In the genomic region with DNA sequence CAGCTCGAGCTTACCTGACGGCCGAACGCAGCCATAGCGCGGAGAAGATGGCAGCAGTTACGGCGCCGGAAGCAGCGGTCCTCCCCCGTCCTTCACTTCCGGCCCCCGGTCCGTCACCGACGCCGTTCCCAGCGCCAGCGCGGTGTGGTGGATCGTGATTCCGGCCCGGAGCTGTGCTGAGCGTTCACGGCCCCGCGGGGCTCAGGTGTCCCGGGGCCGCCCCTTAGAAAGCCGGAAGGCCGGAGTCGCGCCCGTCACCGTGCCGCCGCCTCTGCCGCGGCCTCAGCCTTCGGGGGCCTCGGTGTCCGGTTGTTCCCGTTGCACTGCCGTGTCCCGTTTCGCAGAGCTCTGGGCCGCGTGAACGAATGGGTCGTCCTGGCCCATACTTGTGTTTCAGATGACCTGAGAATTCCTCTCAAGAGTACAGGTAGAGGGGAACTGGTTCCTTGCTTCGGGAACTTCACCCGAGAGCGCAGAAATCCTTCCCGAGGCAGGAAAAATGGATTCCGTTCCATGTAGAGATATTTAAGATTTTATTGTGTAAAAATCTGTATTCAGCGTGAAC, we compare ENCODE assay signal across 1 cellular context.
TF ChIP-seq lines count a peak whose summit lies in the region.

A gene with protein sequence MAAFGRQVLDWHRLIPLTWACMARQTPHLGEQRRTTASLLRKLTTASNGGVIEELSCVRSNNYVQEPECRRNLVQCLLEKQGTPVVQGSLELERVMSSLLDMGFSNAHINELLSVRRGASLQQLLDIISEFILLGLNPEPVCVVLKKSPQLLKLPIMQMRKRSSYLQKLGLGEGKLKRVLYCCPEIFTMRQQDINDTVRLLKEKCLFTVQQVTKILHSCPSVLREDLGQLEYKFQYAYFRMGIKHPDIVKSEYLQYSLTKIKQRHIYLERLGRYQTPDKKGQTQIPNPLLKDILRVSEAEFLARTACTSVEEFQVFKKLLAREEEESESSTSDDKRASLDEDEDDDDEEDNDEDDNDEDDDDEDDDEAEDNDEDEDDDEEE (minus strand): TSS at position 49 of the 565 bp plus-strand sequence. CDS start 14 bp downstream, at position 35.

TF ChIP-seq in HepG2, 621 proteins besides CTCF, POLR2A, EP300 and RAD21 (continued from another document and continues in another):
- TF ChIP-seq CBX2 (IDR thresholded peaks at IDR 0.05; ENCODE audit: low read depth, low read length): no peak; the same call in 1 of the 2 replicates
- peak; percentile 96; the same call in 1 of the 2 replicates for TF ChIP-seq CBX2 (CRISPR knock-in tag; IDR thresholded peaks at IDR 0.05; ENCODE audit: low read depth)
- peak; percentile 95 for TF ChIP-seq ZNF317 (CRISPR knock-in tag; IDR thresholded peaks at IDR 0.05)
- peak; percentile 99 for TF ChIP-seq ASH2L (IDR thresholded peaks at IDR 0.05; ENCODE audit: insufficient read length, low read depth, low read length)
- TF ChIP-seq, protein P1, sequence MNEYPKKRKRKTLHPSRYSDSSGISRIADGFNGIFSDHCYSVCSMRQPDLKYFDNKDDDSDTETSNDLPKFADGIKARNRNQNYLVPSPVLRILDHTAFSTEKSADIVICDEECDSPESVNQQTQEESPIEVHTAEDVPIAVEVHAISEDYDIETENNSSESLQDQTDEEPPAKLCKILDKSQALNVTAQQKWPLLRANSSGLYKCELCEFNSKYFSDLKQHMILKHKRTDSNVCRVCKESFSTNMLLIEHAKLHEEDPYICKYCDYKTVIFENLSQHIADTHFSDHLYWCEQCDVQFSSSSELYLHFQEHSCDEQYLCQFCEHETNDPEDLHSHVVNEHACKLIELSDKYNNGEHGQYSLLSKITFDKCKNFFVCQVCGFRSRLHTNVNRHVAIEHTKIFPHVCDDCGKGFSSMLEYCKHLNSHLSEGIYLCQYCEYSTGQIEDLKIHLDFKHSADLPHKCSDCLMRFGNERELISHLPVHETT (CRISPR knock-in tag; conservative IDR thresholded peaks at IDR 0.05): peak; percentile 100
- TF ChIP-seq MTA1 (CRISPR knock-in tag; IDR thresholded peaks at IDR 0.05; ENCODE audit: borderline replicate concordance): peak; percentile 99
- TF ChIP-seq, protein P2, sequence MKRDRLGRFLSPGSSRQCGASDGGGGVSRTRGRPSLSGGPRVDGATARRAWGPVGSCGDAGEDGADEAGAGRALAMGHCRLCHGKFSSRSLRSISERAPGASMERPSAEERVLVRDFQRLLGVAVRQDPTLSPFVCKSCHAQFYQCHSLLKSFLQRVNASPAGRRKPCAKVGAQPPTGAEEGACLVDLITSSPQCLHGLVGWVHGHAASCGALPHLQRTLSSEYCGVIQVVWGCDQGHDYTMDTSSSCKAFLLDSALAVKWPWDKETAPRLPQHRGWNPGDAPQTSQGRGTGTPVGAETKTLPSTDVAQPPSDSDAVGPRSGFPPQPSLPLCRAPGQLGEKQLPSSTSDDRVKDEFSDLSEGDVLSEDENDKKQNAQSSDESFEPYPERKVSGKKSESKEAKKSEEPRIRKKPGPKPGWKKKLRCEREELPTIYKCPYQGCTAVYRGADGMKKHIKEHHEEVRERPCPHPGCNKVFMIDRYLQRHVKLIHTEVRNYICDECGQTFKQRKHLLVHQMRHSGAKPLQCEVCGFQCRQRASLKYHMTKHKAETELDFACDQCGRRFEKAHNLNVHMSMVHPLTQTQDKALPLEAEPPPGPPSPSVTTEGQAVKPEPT (CRISPR knock-in tag; IDR thresholded peaks at IDR 0.05; ENCODE audit: low read depth): 0 out of 2 replicates have a peak, but pooled peaks have one; percentile 89
- TF ChIP-seq ZNF564 (CRISPR knock-in tag; IDR thresholded peaks at IDR 0.05): peak; percentile 99
- TF ChIP-seq U2AF2 (IDR thresholded peaks at IDR 0.05; ENCODE audit: low read depth, low read length): no peak
- peak; percentile 94; the same call in 1 of the 2 replicates for TF ChIP-seq ZNF891 (CRISPR knock-in tag; IDR thresholded peaks at IDR 0.05)
- TF ChIP-seq TRIM24 (CRISPR knock-in tag; IDR thresholded peaks at IDR 0.05): 0 out of 2 replicates have a peak, but pooled peaks have one; percentile 64
- TF ChIP-seq ZNF484 (CRISPR knock-in tag; IDR thresholded peaks at IDR 0.05; ENCODE audit: borderline replicate concordance, low read depth): peak; percentile 66; the same call in 1 of the 2 replicates
- peak; percentile 79 for TF ChIP-seq TBL1XR1 (IDR thresholded peaks at IDR 0.05; ENCODE audit: borderline replicate concordance, low read length, partially characterized antibody)
- TF ChIP-seq SP4 (CRISPR knock-in tag; IDR thresholded peaks at IDR 0.05): peak; percentile 98
- peak; percentile 100 for TF ChIP-seq HDAC2 (CRISPR knock-in tag; IDR thresholded peaks at IDR 0.05)
- peak; percentile 97 for TF ChIP-seq ZNF343 (CRISPR knock-in tag; IDR thresholded peaks at IDR 0.05)
- TF ChIP-seq, protein P3, sequence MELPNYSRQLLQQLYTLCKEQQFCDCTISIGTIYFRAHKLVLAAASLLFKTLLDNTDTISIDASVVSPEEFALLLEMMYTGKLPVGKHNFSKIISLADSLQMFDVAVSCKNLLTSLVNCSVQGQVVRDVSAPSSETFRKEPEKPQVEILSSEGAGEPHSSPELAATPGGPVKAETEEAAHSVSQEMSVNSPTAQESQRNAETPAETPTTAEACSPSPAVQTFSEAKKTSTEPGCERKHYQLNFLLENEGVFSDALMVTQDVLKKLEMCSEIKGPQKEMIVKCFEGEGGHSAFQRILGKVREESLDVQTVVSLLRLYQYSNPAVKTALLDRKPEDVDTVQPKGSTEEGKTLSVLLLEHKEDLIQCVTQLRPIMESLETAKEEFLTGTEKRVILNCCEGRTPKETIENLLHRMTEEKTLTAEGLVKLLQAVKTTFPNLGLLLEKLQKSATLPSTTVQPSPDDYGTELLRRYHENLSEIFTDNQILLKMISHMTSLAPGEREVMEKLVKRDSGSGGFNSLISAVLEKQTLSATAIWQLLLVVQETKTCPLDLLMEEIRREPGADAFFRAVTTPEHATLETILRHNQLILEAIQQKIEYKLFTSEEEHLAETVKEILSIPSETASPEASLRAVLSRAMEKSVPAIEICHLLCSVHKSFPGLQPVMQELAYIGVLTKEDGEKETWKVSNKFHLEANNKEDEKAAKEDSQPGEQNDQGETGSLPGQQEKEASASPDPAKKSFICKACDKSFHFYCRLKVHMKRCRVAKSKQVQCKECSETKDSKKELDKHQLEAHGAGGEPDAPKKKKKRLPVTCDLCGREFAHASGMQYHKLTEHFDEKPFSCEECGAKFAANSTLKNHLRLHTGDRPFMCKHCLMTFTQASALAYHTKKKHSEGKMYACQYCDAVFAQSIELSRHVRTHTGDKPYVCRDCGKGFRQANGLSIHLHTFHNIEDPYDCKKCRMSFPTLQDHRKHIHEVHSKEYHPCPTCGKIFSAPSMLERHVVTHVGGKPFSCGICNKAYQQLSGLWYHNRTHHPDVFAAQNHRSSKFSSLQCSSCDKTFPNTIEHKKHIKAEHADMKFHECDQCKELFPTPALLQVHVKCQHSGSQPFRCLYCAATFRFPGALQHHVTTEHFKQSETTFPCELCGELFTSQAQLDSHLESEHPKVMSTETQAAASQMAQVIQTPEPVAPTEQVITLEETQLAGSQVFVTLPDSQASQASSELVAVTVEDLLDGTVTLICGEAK (IDR thresholded peaks at IDR 0.05): peak; percentile 98
- TF ChIP-seq, protein P3 (CRISPR knock-in tag; IDR thresholded peaks at IDR 0.05): peak; percentile 94
- TF ChIP-seq NFYB (CRISPR knock-in tag; IDR thresholded peaks at IDR 0.05): peak; percentile 55
- TF ChIP-seq ARHGAP35 (CRISPR knock-in tag; IDR thresholded peaks at IDR 0.05; ENCODE audit: borderline replicate concordance): peak; percentile 98
- peak; percentile 62; the same call in 1 of the 2 replicates for TF ChIP-seq ARNTL (CRISPR knock-in tag; IDR thresholded peaks at IDR 0.05)
- TF ChIP-seq ZFP90 (CRISPR knock-in tag; IDR thresholded peaks at IDR 0.05; ENCODE audit: borderline replicate concordance): peak; percentile 97
- peak; percentile 93 for TF ChIP-seq PHF21A (CRISPR knock-in tag; IDR thresholded peaks at IDR 0.05)
- TF ChIP-seq, protein P4, sequence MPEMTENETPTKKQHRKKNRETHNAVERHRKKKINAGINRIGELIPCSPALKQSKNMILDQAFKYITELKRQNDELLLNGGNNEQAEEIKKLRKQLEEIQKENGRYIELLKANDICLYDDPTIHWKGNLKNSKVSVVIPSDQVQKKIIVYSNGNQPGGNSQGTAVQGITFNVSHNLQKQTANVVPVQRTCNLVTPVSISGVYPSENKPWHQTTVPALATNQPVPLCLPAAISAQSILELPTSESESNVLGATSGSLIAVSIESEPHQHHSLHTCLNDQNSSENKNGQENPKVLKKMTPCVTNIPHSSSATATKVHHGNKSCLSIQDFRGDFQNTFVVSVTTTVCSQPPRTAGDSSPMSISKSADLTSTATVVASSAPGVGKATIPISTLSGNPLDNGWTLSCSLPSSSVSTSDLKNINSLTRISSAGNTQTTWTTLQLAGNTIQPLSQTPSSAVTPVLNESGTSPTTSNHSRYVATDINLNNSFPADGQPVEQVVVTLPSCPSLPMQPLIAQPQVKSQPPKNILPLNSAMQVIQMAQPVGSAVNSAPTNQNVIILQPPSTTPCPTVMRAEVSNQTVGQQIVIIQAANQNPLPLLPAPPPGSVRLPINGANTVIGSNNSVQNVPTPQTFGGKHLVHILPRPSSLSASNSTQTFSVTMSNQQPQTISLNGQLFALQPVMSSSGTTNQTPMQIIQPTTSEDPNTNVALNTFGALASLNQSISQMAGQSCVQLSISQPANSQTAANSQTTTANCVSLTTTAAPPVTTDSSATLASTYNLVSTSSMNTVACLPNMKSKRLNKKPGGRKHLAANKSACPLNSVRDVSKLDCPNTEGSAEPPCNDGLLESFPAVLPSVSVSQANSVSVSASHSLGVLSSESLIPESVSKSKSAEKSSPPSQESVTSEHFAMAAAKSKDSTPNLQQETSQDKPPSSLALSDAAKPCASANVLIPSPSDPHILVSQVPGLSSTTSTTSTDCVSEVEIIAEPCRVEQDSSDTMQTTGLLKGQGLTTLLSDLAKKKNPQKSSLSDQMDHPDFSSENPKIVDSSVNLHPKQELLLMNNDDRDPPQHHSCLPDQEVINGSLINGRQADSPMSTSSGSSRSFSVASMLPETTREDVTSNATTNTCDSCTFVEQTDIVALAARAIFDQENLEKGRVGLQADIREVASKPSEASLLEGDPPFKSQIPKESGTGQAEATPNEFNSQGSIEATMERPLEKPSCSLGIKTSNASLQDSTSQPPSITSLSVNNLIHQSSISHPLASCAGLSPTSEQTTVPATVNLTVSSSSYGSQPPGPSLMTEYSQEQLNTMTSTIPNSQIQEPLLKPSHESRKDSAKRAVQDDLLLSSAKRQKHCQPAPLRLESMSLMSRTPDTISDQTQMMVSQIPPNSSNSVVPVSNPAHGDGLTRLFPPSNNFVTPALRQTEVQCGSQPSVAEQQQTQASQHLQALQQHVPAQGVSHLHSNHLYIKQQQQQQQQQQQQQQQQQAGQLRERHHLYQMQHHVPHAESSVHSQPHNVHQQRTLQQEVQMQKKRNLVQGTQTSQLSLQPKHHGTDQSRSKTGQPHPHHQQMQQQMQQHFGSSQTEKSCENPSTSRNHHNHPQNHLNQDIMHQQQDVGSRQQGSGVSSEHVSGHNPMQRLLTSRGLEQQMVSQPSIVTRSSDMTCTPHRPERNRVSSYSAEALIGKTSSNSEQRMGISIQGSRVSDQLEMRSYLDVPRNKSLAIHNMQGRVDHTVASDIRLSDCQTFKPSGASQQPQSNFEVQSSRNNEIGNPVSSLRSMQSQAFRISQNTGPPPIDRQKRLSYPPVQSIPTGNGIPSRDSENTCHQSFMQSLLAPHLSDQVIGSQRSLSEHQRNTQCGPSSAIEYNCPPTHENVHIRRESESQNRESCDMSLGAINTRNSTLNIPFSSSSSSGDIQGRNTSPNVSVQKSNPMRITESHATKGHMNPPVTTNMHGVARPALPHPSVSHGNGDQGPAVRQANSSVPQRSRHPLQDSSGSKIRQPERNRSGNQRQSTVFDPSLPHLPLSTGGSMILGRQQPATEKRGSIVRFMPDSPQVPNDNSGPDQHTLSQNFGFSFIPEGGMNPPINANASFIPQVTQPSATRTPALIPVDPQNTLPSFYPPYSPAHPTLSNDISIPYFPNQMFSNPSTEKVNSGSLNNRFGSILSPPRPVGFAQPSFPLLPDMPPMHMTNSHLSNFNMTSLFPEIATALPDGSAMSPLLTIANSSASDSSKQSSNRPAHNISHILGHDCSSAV (CRISPR knock-in tag; IDR thresholded peaks at IDR 0.05; ENCODE audit: borderline replicate concordance): peak; percentile 83; the same call in 1 of the 2 replicates
- TF ChIP-seq, protein P5, sequence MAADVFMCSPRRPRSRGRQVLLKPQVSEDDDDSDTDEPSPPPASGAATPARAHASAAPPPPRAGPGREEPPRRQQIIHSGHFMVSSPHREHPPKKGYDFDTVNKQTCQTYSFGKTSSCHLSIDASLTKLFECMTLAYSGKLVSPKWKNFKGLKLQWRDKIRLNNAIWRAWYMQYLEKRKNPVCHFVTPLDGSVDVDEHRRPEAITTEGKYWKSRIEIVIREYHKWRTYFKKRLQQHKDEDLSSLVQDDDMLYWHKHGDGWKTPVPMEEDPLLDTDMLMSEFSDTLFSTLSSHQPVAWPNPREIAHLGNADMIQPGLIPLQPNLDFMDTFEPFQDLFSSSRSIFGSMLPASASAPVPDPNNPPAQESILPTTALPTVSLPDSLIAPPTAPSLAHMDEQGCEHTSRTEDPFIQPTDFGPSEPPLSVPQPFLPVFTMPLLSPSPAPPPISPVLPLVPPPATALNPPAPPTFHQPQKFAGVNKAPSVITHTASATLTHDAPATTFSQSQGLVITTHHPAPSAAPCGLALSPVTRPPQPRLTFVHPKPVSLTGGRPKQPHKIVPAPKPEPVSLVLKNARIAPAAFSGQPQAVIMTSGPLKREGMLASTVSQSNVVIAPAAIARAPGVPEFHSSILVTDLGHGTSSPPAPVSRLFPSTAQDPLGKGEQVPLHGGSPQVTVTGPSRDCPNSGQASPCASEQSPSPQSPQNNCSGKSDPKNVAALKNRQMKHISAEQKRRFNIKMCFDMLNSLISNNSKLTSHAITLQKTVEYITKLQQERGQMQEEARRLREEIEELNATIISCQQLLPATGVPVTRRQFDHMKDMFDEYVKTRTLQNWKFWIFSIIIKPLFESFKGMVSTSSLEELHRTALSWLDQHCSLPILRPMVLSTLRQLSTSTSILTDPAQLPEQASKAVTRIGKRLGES (CRISPR knock-in tag; IDR thresholded peaks at IDR 0.05; ENCODE audit: borderline replicate concordance): 0 out of 2 replicates have a peak, but pooled peaks have one; percentile 66
